13 cellular contexts compared by ENCODE assay signal in genomic region chr2:173858297-173858731, GRCh38.
DNase-seq lines count a peak whose midpoint lies in the region; ATAC-seq and TF ChIP-seq lines count a peak whose summit lies in the region.
"Had no signal": no experiment of that assay in that cellular context is flagged by ENCODE, and none has a peak within 500 bp of the region (broad histone marks: within the 10 kb centered on the region; RNA-seq: fewer than 3 reads in every experiment).

No MANE protein-coding gene starts in this region.

- H3K27ac Mint-ChIP-seq in activated CD8-positive, alpha-beta T cell treated with anti-CD3 and anti-CD28 coated beads, Interleukin-2, amount 10 ng/mL, durations not matched to agents 7 days and 5 days = peak overlapping the region; percentile 7
- no peak overlapping the region for H3K27ac Mint-ChIP-seq in activated CD8-positive, alpha-beta T cell treated with anti-CD3 and anti-CD28 coated beads for 36 hours
- no peak overlapping the region for H3K27ac Mint-ChIP-seq in stimulated activated effector memory CD8-positive, alpha-beta T cell treated with anti-CD3 and anti-CD28 coated beads, Interleukin-12 subunit alpha, Interleukin-12 subunit beta, amount 100 ng/mL, for 72 hours
- H3K27ac Mint-ChIP-seq in activated CD4-positive, alpha-beta T cell treated with anti-CD3 and anti-CD28 coated beads, Interleukin-2, amount 10 ng/mL, durations not matched to agents 24 days and 14 days = no peak overlapping the region
- H3K27ac Mint-ChIP-seq: activated CD4-positive, alpha-beta memory T cell treated with anti-CD3 and anti-CD28 coated beads, Interleukin-2, amount 10 ng/mL, durations not matched to agents 7 days and 5 days had no signal

- peak overlapping the region; percentile 72 for H3K4me2 ChIP-seq in OCI-LY3 (ENCODE audit: low read length)

- peak overlapping the region; percentile 17; the same call in 1 of the 2 replicates for H3K9ac ChIP-seq in OCI-LY3 (ENCODE audit: low read length)
- H3K9ac ChIP-seq: GM23248 had no signal

- H2AFZ ChIP-seq in OCI-LY3 (ENCODE audit: low read depth, low read length) = peak overlapping the region; percentile 70
- H2AFZ ChIP-seq: GM23248 had no signal

- CTCF ChIA-PET in activated CD8-positive, alpha-beta T cell treated with anti-CD3 and anti-CD28 coated beads, Interleukin-2, amount 10 ng/mL, durations not matched to agents 7 days and 5 days (lab: Charles Lee) = no interaction called here
- CTCF ChIA-PET in activated CD8-positive, alpha-beta T cell treated with anti-CD3 and anti-CD28 coated beads for 36 hours (lab: Charles Lee) = interaction anchor here (1.0 kb wide), 1 partner anchor 410 kb away, joined by 3 read pairs; no protein-coding TSS in a partner anchor

- H3K4me3 Mint-ChIP-seq in activated CD8-positive, alpha-beta T cell treated with anti-CD3 and anti-CD28 coated beads, Interleukin-2, amount 10 ng/mL, durations not matched to agents 7 days and 5 days = no peak overlapping the region
- no peak overlapping the region for H3K4me3 Mint-ChIP-seq in activated CD8-positive, alpha-beta T cell treated with anti-CD3 and anti-CD28 coated beads for 36 hours
- no peak overlapping the region for H3K4me3 Mint-ChIP-seq in stimulated activated effector memory CD8-positive, alpha-beta T cell treated with anti-CD3 and anti-CD28 coated beads, Interleukin-12 subunit alpha, Interleukin-12 subunit beta, amount 100 ng/mL, for 72 hours
- no peak overlapping the region for H3K4me3 Mint-ChIP-seq in activated CD4-positive, alpha-beta T cell treated with anti-CD3 and anti-CD28 coated beads, Interleukin-2, amount 10 ng/mL, durations not matched to agents 24 days and 14 days
- H3K4me3 Mint-ChIP-seq: activated CD4-positive, alpha-beta memory T cell treated with anti-CD3 and anti-CD28 coated beads, Interleukin-2, amount 10 ng/mL, durations not matched to agents 7 days and 5 days had no signal

- H3K79me2 ChIP-seq in OCI-LY3 (ENCODE audit: low read length) = no peaks in the 10 kb centered on the region

- no peaks in the 10 kb centered on the region for H4K20me1 ChIP-seq in OCI-LY3 (ENCODE audit: insufficient read depth, low read length)

- no peak for DNase-seq in activated CD8-positive, alpha-beta T cell treated with anti-CD3 and anti-CD28 coated beads, Interleukin-2, amount 10 ng/mL, durations not matched to agents 7 days and 5 days
- no peak for DNase-seq in activated CD8-positive, alpha-beta T cell treated with anti-CD3 and anti-CD28 coated beads for 36 hours
- no peak for DNase-seq in stimulated activated effector memory CD8-positive, alpha-beta T cell treated with anti-CD3 and anti-CD28 coated beads, Interleukin-12 subunit alpha, Interleukin-12 subunit beta, amount 100 ng/mL, for 72 hours (ENCODE audit: low spot score in 2 of 2)
- DNase-seq in activated CD4-positive, alpha-beta T cell treated with anti-CD3 and anti-CD28 coated beads, Interleukin-2, amount 10 ng/mL, durations not matched to agents 24 days and 14 days = no peak
- no peak for DNase-seq in HAP-1 (ENCODE audit: low spot score in 2 of 2)
- DNase-seq in AML-193 (lab: John Stamatoyannopoulos, UW) = no peak
- DNase-seq: activated CD4-positive, alpha-beta memory T cell treated with anti-CD3 and anti-CD28 coated beads, Interleukin-2, amount 10 ng/mL, durations not matched to agents 7 days and 5 days; dermis blood vessel endothelial cell; DMS153; GM23248 had no signal

- peaks cover 37% of the 10 kb centered on the region for H3K4me1 Mint-ChIP-seq in activated CD8-positive, alpha-beta T cell treated with anti-CD3 and anti-CD28 coated beads, Interleukin-2, amount 10 ng/mL, durations not matched to agents 7 days and 5 days (ENCODE audit: low read depth)
- H3K4me1 Mint-ChIP-seq in activated CD8-positive, alpha-beta T cell treated with anti-CD3 and anti-CD28 coated beads for 36 hours (ENCODE audit: low read depth) = peaks cover 5% of the 10 kb centered on the region
- peaks cover 13% of the 10 kb centered on the region for H3K4me1 Mint-ChIP-seq in stimulated activated effector memory CD8-positive, alpha-beta T cell treated with anti-CD3 and anti-CD28 coated beads, Interleukin-12 subunit alpha, Interleukin-12 subunit beta, amount 100 ng/mL, for 72 hours
- peaks cover 17% of the 10 kb centered on the region for H3K4me1 Mint-ChIP-seq in activated CD4-positive, alpha-beta T cell treated with anti-CD3 and anti-CD28 coated beads, Interleukin-2, amount 10 ng/mL, durations not matched to agents 24 days and 14 days

- no peaks in the 10 kb centered on the region for H3K27me3 ChIP-seq in OCI-LY3 (ENCODE audit: low read depth, low read length)
- H3K27me3 ChIP-seq in HAP-1 (ENCODE audit: low read depth) = no peaks in the 10 kb centered on the region
- H3K27me3 ChIP-seq: tibial nerve had no signal

- ATAC-seq in activated CD8-positive, alpha-beta T cell treated with anti-CD3 and anti-CD28 coated beads, Interleukin-2, amount 10 ng/mL, durations not matched to agents 7 days and 5 days = no peak
- ATAC-seq in activated CD8-positive, alpha-beta T cell treated with anti-CD3 and anti-CD28 coated beads for 36 hours = no peak
- ATAC-seq in HG02981 (IDR thresholded peaks at IDR 0.05; ENCODE audit: unreplicated experiment) = peak; percentile 51
- peak; percentile 37 for ATAC-seq in stimulated activated effector memory CD8-positive, alpha-beta T cell treated with anti-CD3 and anti-CD28 coated beads, Interleukin-12 subunit alpha, Interleukin-12 subunit beta, amount 100 ng/mL, for 72 hours

- intact Hi-C loops in activated CD8-positive, alpha-beta T cell treated with anti-CD3 and anti-CD28 coated beads for 36 hours (cut with micrococcal nuclease) = no loop called here
- intact Hi-C loops in activated CD4-positive, alpha-beta T cell treated with anti-CD3 and anti-CD28 coated beads, Interleukin-2, amount 10 ng/mL, durations not matched to agents 24 days and 14 days (cut with micrococcal nuclease) = no loop called here

- in situ Hi-C loops in HAP-1 (cut with MboI; ENCODE audit: low sequenced_read_pairs) = no loop called here

- H3K4me1 ChIP-seq in OCI-LY3 (ENCODE audit: low read length) (peaks cover 41% of the 10 kb centered on the region), HAP-1 (no peaks in the 10 kb centered on the region)

- peak overlapping the region; percentile 48; the same call in 1 of the 2 replicates for H3K27ac ChIP-seq in OCI-LY3 (ENCODE audit: low read length)
- H3K27ac ChIP-seq: GM23248, tibial nerve had no signal

- no peak for TF ChIP-seq CTCF in activated CD8-positive, alpha-beta T cell treated with anti-CD3 and anti-CD28 coated beads for 36 hours (IDR thresholded peaks at IDR 0.05)
- TF ChIP-seq CTCF in OCI-LY3 (IDR thresholded peaks at IDR 0.05; ENCODE audit: low read depth, low read length) = no peak

- H3K36me3 ChIP-seq in OCI-LY3 (replicated peaks; ENCODE audit: low read depth, low read length) (no peaks in the 10 kb centered on the region), HAP-1 (replicated peaks) (no peaks in the 10 kb centered on the region)
- H3K36me3 ChIP-seq: tibial nerve had no signal

- no peaks in the 10 kb centered on the region for H3K36me3 Mint-ChIP-seq in activated CD8-positive, alpha-beta T cell treated with anti-CD3 and anti-CD28 coated beads, Interleukin-2, amount 10 ng/mL, durations not matched to agents 7 days and 5 days (ENCODE audit: low read depth)
- no peaks in the 10 kb centered on the region for H3K36me3 Mint-ChIP-seq in activated CD8-positive, alpha-beta T cell treated with anti-CD3 and anti-CD28 coated beads for 36 hours (ENCODE audit: low read depth)
- H3K36me3 Mint-ChIP-seq in stimulated activated effector memory CD8-positive, alpha-beta T cell treated with anti-CD3 and anti-CD28 coated beads, Interleukin-12 subunit alpha, Interleukin-12 subunit beta, amount 100 ng/mL, for 72 hours = no peaks in the 10 kb centered on the region
- no peaks in the 10 kb centered on the region for H3K36me3 Mint-ChIP-seq in activated CD4-positive, alpha-beta T cell treated with anti-CD3 and anti-CD28 coated beads, Interleukin-2, amount 10 ng/mL, durations not matched to agents 24 days and 14 days (ENCODE audit: low read depth)

- H3K4me3 ChIP-seq in OCI-LY3 (ENCODE audit: low read length) (peak overlapping the region; percentile 53), HAP-1 (no peak overlapping the region)
- H3K4me3 ChIP-seq: GM23248, tibial nerve had no signal

- no peaks in the 10 kb centered on the region for H3K9me3 Mint-ChIP-seq in activated CD8-positive, alpha-beta T cell treated with anti-CD3 and anti-CD28 coated beads, Interleukin-2, amount 10 ng/mL, durations not matched to agents 7 days and 5 days (ENCODE audit: insufficient read depth)
- H3K9me3 Mint-ChIP-seq in activated CD8-positive, alpha-beta T cell treated with anti-CD3 and anti-CD28 coated beads for 36 hours = no peaks in the 10 kb centered on the region
- no peaks in the 10 kb centered on the region for H3K9me3 Mint-ChIP-seq in stimulated activated effector memory CD8-positive, alpha-beta T cell treated with anti-CD3 and anti-CD28 coated beads, Interleukin-12 subunit alpha, Interleukin-12 subunit beta, amount 100 ng/mL, for 72 hours
- H3K9me3 Mint-ChIP-seq in activated CD4-positive, alpha-beta T cell treated with anti-CD3 and anti-CD28 coated beads, Interleukin-2, amount 10 ng/mL, durations not matched to agents 24 days and 14 days = no peaks in the 10 kb centered on the region
- H3K9me3 Mint-ChIP-seq: activated CD4-positive, alpha-beta memory T cell treated with anti-CD3 and anti-CD28 coated beads, Interleukin-2, amount 10 ng/mL, durations not matched to agents 7 days and 5 days had no signal

- peaks cover 7% of the 10 kb centered on the region for H3K27me3 Mint-ChIP-seq in activated CD8-positive, alpha-beta T cell treated with anti-CD3 and anti-CD28 coated beads, Interleukin-2, amount 10 ng/mL, durations not matched to agents 7 days and 5 days (ENCODE audit: low read depth)
- H3K27me3 Mint-ChIP-seq in activated CD8-positive, alpha-beta T cell treated with anti-CD3 and anti-CD28 coated beads for 36 hours = peaks cover 3% of the 10 kb centered on the region
- peaks cover 13% of the 10 kb centered on the region for H3K27me3 Mint-ChIP-seq in activated CD4-positive, alpha-beta T cell treated with anti-CD3 and anti-CD28 coated beads, Interleukin-2, amount 10 ng/mL, durations not matched to agents 24 days and 14 days

- POLR2A ChIA-PET in activated CD8-positive, alpha-beta T cell treated with anti-CD3 and anti-CD28 coated beads, Interleukin-2, amount 10 ng/mL, durations not matched to agents 7 days and 5 days (lab: Charles Lee) = no interaction called here
- POLR2A ChIA-PET in activated CD8-positive, alpha-beta T cell treated with anti-CD3 and anti-CD28 coated beads for 36 hours (lab: Charles Lee) = no interaction called here

- no peaks in the 10 kb centered on the region for H3K9me3 ChIP-seq in OCI-LY3 (ENCODE audit: insufficient read depth, low read length)
- no peaks in the 10 kb centered on the region for H3K9me3 ChIP-seq in HAP-1
- H3K9me3 ChIP-seq: tibial nerve had no signal

Comparison
In these comparisons a context has a peak if more than half of its experiments do, and no peak if none do; other contexts are left out.
1. ATAC-seq: peak in HG02981 (single experiment) and stimulated activated effector memory CD8-positive, alpha-beta T cell treated with anti-CD3 and anti-CD28 coated beads, Interleukin-12 subunit alpha, Interleukin-12 subunit beta, amount 100 ng/mL, for 72 hours (single experiment); none in activated CD8-positive, alpha-beta T cell treated with anti-CD3 and anti-CD28 coated beads, Interleukin-2, amount 10 ng/mL, durations not matched to agents 7 days and 5 days (single experiment) and activated CD8-positive, alpha-beta T cell treated with anti-CD3 and anti-CD28 coated beads for 36 hours (single experiment).